Comparison of ENCODE assay signal across 8 cellular contexts in genomic region chr3:47476330-47476626, GRCh38. TPM values are rescaled to one million over a fixed set of nuclear protein-coding genes. Genes with fewer than 3 reads are reported as not detected.
A peak's percentile ranks its signal among the peaks of the same experiment; 100 is the strongest.
DNase-seq lines count a peak whose midpoint lies in the region; ATAC-seq and TF ChIP-seq lines count a peak whose summit lies in the region.

No MANE protein-coding gene starts in this region.

- H3K4me3 ChIP-seq in MM.1S (ENCODE audit: low read length): peak overlapping the region; percentile 65
- H3K4me3 ChIP-seq in neutrophil (ENCODE audit: low read depth in 1 of 2, low read length in 1 of 2): peak overlapping the region; percentile 91 to 97

- H3K9ac ChIP-seq in MM.1S (ENCODE audit: low read length): peak overlapping the region; percentile 42; the same call in 1 of the 2 replicates

- H3K27me3 ChIP-seq in CD4-positive, alpha-beta T cell (ENCODE audit: control insufficient read depth, insufficient read depth, low read length): no peaks in the 10 kb centered on the region
- no peaks in the 10 kb centered on the region for H3K27me3 ChIP-seq in MM.1S (replicated peaks; ENCODE audit: insufficient read depth, low read length)
- H3K27me3 ChIP-seq in neutrophil: no peaks in the 10 kb centered on the region

- CTCF ChIA-PET in CD4-positive, alpha-beta T cell (lab: Charles Lee): interaction anchor here (0.9 to 5.2 kb wide), 6 partner anchors 11 to 313 kb away, joined by 3 to 51 read pairs (median 4); no protein-coding TSS in a partner anchor

- peak overlapping the region; percentile 89 for H3K27ac Mint-ChIP-seq in CD4-positive, alpha-beta T cell
- H3K27ac Mint-ChIP-seq in effector memory CD8-positive, alpha-beta T cell: peak overlapping the region; percentile 93 to 96

- peak overlapping the region; percentile 46 for H3K27ac ChIP-seq in CD4-positive, alpha-beta T cell (ENCODE audit: low read depth, low read length)
- H3K27ac ChIP-seq in MM.1S (ENCODE audit: low read length) (no peak overlapping the region), neutrophil (peak overlapping the region; percentile 89)

- H3F3A ChIP-seq in MM.1S (ENCODE audit: insufficient read depth, low read length): peaks cover 6% of the 10 kb centered on the region

- H3K4me3 Mint-ChIP-seq in CD4-positive, alpha-beta T cell: peak overlapping the region; percentile 99
- peak overlapping the region; percentile 94 to 98 for H3K4me3 Mint-ChIP-seq in effector memory CD8-positive, alpha-beta T cell

- no peaks in the 10 kb centered on the region for H3K9me3 Mint-ChIP-seq in CD4-positive, alpha-beta T cell
- no peaks in the 10 kb centered on the region for H3K9me3 Mint-ChIP-seq in effector memory CD8-positive, alpha-beta T cell

- no peaks in the 10 kb centered on the region for H3K9me3 ChIP-seq in CD4-positive, alpha-beta T cell (ENCODE audit: control insufficient read depth, low read length)
- H3K9me3 ChIP-seq in MM.1S (replicated peaks; ENCODE audit: insufficient read depth, low read length) (no peaks in the 10 kb centered on the region), neutrophil (no peaks in the 10 kb centered on the region)

- intact Hi-C loops in CD4-positive, alpha-beta T cell (cut with DNase I, micrococcal nuclease): loop anchor here (1.0 to 5.0 kb wide), 6 partner anchors 34 to 1616 kb away; partner anchors contain the start of genes CCDC12 (in 1 of the 2), ELP6 (in 1 of the 2), NBEAL2 (in 1 of the 2) and PTPN23 (in 1 of the 2)

- POLR2A ChIA-PET in CD4-positive, alpha-beta T cell (lab: Charles Lee): interaction anchor here (0.6 to 2.6 kb wide), 3 partner anchors 55 to 1533 kb away, joined by 4 to 16 read pairs (median 8); partner anchors contain the start of gene PTPN23

- DNase-seq in CD4-positive, alpha-beta T cell: no peak
- DNase-seq in MM.1S (no peak), NCI-H1092 (lab: John Stamatoyannopoulos, UW) (no peak), HuH-7.5 (ENCODE audit: low spot score) (no peak), NCI-H187 (lab: John Stamatoyannopoulos, UW) (no peak), C1 segment of cervical spinal cord (lab: John Stamatoyannopoulos, UW) (no peak)
- no peak for DNase-seq in effector memory CD8-positive, alpha-beta T cell

- ATAC-seq in CD4-positive, alpha-beta T cell (ENCODE audit: poor library complexity): peak; percentile 2
- no peak for ATAC-seq in effector memory CD8-positive, alpha-beta T cell (replicated peaks)

- H3K36me3 ChIP-seq in MM.1S (replicated peaks; ENCODE audit: insufficient read depth, low read length) (no peaks in the 10 kb centered on the region), neutrophil (no peaks in the 10 kb centered on the region)

- H3K9me2 ChIP-seq in MM.1S (replicated peaks; ENCODE audit: insufficient read depth, low read length): no peaks in the 10 kb centered on the region

- H4K20me1 ChIP-seq in MM.1S (ENCODE audit: insufficient read depth, low read length): peaks cover 3% of the 10 kb centered on the region; the same call in 1 of the 2 replicates

- no peak for TF ChIP-seq CTCF in CD4-positive, alpha-beta T cell (IDR thresholded peaks at IDR 0.05)
- no peak for TF ChIP-seq CTCF in MM.1S (IDR thresholded peaks at IDR 0.05; ENCODE audit: low read length)
- TF ChIP-seq CTCF in neutrophil (IDR thresholded peaks at IDR 0.05): no peak

- H3K27me3 Mint-ChIP-seq in CD4-positive, alpha-beta T cell: no peaks in the 10 kb centered on the region
- no peaks in the 10 kb centered on the region for H3K27me3 Mint-ChIP-seq in effector memory CD8-positive, alpha-beta T cell

- peaks cover 11% of the 10 kb centered on the region for H3K36me3 Mint-ChIP-seq in CD4-positive, alpha-beta T cell (ENCODE audit: low read depth)
- H3K36me3 Mint-ChIP-seq in effector memory CD8-positive, alpha-beta T cell (ENCODE audit: insufficient read depth): peaks cover 18% of the 10 kb centered on the region

- H3K4me2 ChIP-seq in MM.1S (ENCODE audit: low read depth, low read length): peak overlapping the region; percentile 49; the same call in 1 of the 2 replicates

- peaks cover 40% of the 10 kb centered on the region for H3K4me1 Mint-ChIP-seq in CD4-positive, alpha-beta T cell (ENCODE audit: low read depth)
- H3K4me1 Mint-ChIP-seq in effector memory CD8-positive, alpha-beta T cell (ENCODE audit: low read depth in 2 of 2): peaks cover 27 to 30% of the 10 kb centered on the region in 2 donors

- H3K4me1 ChIP-seq in MM.1S (ENCODE audit: low read length): peaks cover 3% of the 10 kb centered on the region; the same call in 1 of the 2 replicates
- H3K4me1 ChIP-seq in neutrophil (ENCODE audit: control insufficient read depth in 1 of 2, insufficient read depth in 1 of 2, low read depth in 1 of 2, low read length in 1 of 2): peaks cover 17 to 21% of the 10 kb centered on the region in 2 experiments

- H3K79me2 ChIP-seq in MM.1S (ENCODE audit: low read length): peaks cover 40% of the 10 kb centered on the region

- H2AFZ ChIP-seq in MM.1S (ENCODE audit: low read length): peak overlapping the region; percentile 98

RNA-seq across cellular contexts. Expression of gene SCAP, which starts 0.5 kb away (rescaled TPM):
- total RNA-seq in CD4-positive, alpha-beta T cell: 10 to 100 TPM; 58.3 to 60.3 TPM

RNA-seq across cellular contexts. Expression of gene ELP6, which starts 37.2 kb away (rescaled TPM):
- total RNA-seq in CD4-positive, alpha-beta T cell: 10 to 100 TPM; 11.0 to 12.3 TPM
